ENCODE assay signal across 12 cellular contexts in the genomic region with DNA sequence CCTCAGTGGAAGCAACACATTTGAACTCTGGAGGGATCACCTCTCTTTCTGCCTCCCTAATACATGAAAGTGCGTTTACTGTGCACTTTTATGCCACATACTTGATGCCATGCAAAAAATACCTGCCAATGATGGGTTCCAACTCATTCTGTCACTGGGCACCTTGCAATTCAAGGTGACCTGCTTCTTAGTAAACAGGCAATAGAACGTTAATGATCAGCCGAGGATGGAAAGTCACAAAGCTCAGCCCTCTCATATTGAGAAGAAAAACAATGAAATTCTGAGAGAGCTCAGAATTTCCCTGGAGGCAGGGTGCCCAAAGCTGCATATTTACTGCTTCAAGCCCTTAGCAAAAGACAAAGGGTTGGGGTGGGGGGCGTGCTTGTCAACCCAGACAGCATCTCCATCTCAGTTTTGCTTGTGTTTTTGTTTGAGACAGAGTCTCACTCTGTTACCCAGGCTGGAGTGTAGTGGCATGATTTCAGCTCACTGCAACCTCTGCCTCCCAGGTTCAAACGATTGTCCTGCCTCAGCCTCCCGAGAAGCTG. TPM values are rescaled to one million over a fixed set of nuclear protein-coding genes. Genes with fewer than 3 reads are reported as not detected.
DNase-seq lines count a peak whose midpoint lies in the region; ATAC-seq and TF ChIP-seq lines count a peak whose summit lies in the region.
"Had no signal": no experiment of that assay in that cellular context is flagged by ENCODE, and none has a peak within 500 bp of the region (broad histone marks: within the 10 kb centered on the region; RNA-seq: fewer than 3 reads in every experiment).

No MANE protein-coding gene starts in this region.

- H3K9me3 ChIP-seq in RWPE2 (ENCODE audit: severe bottlenecking) = no peaks in the 10 kb centered on the region
- H3K9me3 ChIP-seq in osteoblast (ENCODE audit: low read depth, low read length) = no peaks in the 10 kb centered on the region
- H3K9me3 ChIP-seq: MG63, prostate gland had no signal

- TF ChIP-seq CTCF in RWPE2 (IDR thresholded peaks at IDR 0.05; ENCODE audit: poor library complexity, severe bottlenecking) = no peak
- no peak for TF ChIP-seq CTCF in dorsolateral prefrontal cortex (IDR thresholded peaks at IDR 0.05 in 54 of 56, conservative IDR thresholded peaks at IDR 0.05 in 2 of 56; ENCODE audit: low read depth in 1 of 56, partially characterized antibody in 56 of 56)
- no peak for TF ChIP-seq CTCF in osteoblast (IDR thresholded peaks at IDR 0.05; ENCODE audit: extremely low read depth, low read depth, low read length)

- peaks cover 19% of the 10 kb centered on the region for H4K20me1 ChIP-seq in osteoblast (ENCODE audit: insufficient read depth, low read length)

- H3K27me3 ChIP-seq in RWPE2 (ENCODE audit: insufficient read depth, poor library complexity, severe bottlenecking) = no peaks in the 10 kb centered on the region
- no peaks in the 10 kb centered on the region for H3K27me3 ChIP-seq in dorsolateral prefrontal cortex
- H3K27me3 ChIP-seq in osteoblast (ENCODE audit: insufficient read depth, low read length) = no peaks in the 10 kb centered on the region
- H3K27me3 ChIP-seq: MG63 had no signal

- peaks cover 28% of the 10 kb centered on the region for H3K4me1 ChIP-seq in RWPE2 (ENCODE audit: insufficient read depth, poor library complexity, severe bottlenecking)
- H3K4me1 ChIP-seq in osteoblast (ENCODE audit: insufficient read depth, low read length) = peaks cover 13% of the 10 kb centered on the region
- H3K4me1 ChIP-seq: prostate gland had no signal

- H2AFZ ChIP-seq in osteoblast (ENCODE audit: low read length) = no peak overlapping the region

- H3K4me2 ChIP-seq in osteoblast (ENCODE audit: insufficient read depth, low read length) = no peak overlapping the region

- H3K4me3 ChIP-seq in RWPE2 (ENCODE audit: severe bottlenecking) (no peak overlapping the region), dorsolateral prefrontal cortex (no peak overlapping the region), osteoblast (ENCODE audit: insufficient read depth, low read length) (no peak overlapping the region)
- H3K4me3 ChIP-seq: MG63, prostate gland had no signal

- intact Hi-C loops in dorsolateral prefrontal cortex (cut with DNase I) = no loop called here

- DNase-seq in RWPE2 (ENCODE audit: low spot score) = no peak
- DNase-seq in dorsolateral prefrontal cortex = no peak
- peak; percentile 19 for DNase-seq in osteoblast (ENCODE audit: insufficient read length, low spot score, missing footprints)
- DNase-seq in DMS79 (lab: John Stamatoyannopoulos, UW) = no peak
- DNase-seq in NCI-H2081 (lab: John Stamatoyannopoulos, UW) = no peak
- DNase-seq in UCSD-AML1 (lab: John Stamatoyannopoulos, UW; ENCODE audit: unreplicated experiment) = no peak
- DNase-seq in SIG-M5 treated with dmso at 0.1 percent for 504 hours (lab: John Stamatoyannopoulos, UW; ENCODE audit: unreplicated experiment) = no peak
- DNase-seq: left ventricle myocardium superior, MG63, NCI-H345 had no signal

- H3K36me3 ChIP-seq in RWPE2 (ENCODE audit: low read depth) (peaks cover 34% of the 10 kb centered on the region), osteoblast (ENCODE audit: insufficient read depth, low read length) (peaks cover 4% of the 10 kb centered on the region)
- H3K36me3 ChIP-seq: prostate gland had no signal

- ATAC-seq in GM19463 (IDR thresholded peaks at IDR 0.05; ENCODE audit: unreplicated experiment) = peak; percentile 50
- ATAC-seq in RWPE2 (ENCODE audit: low read depth) = no peak
- ATAC-seq: left ventricle myocardium superior had no signal

- H3K79me2 ChIP-seq in osteoblast (ENCODE audit: insufficient read depth, low read length) = peaks cover 61% of the 10 kb centered on the region

- H3K27ac ChIP-seq in RWPE2 (ENCODE audit: poor library complexity, severe bottlenecking) (peak overlapping the region; percentile 57), dorsolateral prefrontal cortex (peak overlapping the region in 42 of 59 donors; percentile 2 to 99 (median 47)), osteoblast (ENCODE audit: low read depth, low read length) (no peak overlapping the region)
- H3K27ac ChIP-seq: prostate gland had no signal

RNA-seq across cellular contexts. Expression of a gene that starts 23.2 kb away (rescaled TPM):
- 100 to 1,000 TPM in 7 of 120 experiments, 10 to 100 TPM in 113; 14.7 to 172 (median 49.8) TPM for total RNA-seq in dorsolateral prefrontal cortex
- total RNA-seq in osteoblast = 33.3 and 38.6 TPM in 2 replicates
